9 cellular contexts compared by ENCODE assay signal in genomic region chr7:50535291-50535711, GRCh38. TPM values are rescaled to one million over a fixed set of nuclear protein-coding genes. Genes with fewer than 3 reads are reported as not detected.
DNase-seq lines count a peak whose midpoint lies in the region; ATAC-seq and TF ChIP-seq lines count a peak whose summit lies in the region.
"Not testable (repeated sequence)": the region's sequence is repeated elsewhere in the genome, so short reads cannot be mapped to it uniquely, and the experiment has no call there.
"Had no signal": no experiment of that assay in that cellular context is flagged by ENCODE, and none has a peak within 500 bp of the region (broad histone marks: within the 10 kb centered on the region; RNA-seq: fewer than 3 reads in every experiment).

No MANE protein-coding gene starts in this region.

- not testable (repeated sequence) for H3K23ac ChIP-seq in mesenchymal stem cell (ENCODE audit: low read length in 2 of 2)

- not testable (repeated sequence) for H2BK15ac ChIP-seq in mesenchymal stem cell (ENCODE audit: low read depth, poor library complexity, severe bottlenecking)

- not testable (repeated sequence) for H4K91ac ChIP-seq in mesenchymal stem cell (ENCODE audit: low read length)

- H2BK5ac ChIP-seq in mesenchymal stem cell (ENCODE audit: low read depth, low read length, poor library complexity, severe bottlenecking), result not testable (repeated sequence)

- H3K18ac ChIP-seq in mesenchymal stem cell (ENCODE audit: low read depth in 1 of 2, low read length in 2 of 2), result peak overlapping the region in 1 of 2 experiments; percentile 18

- H3K4ac ChIP-seq in mesenchymal stem cell (ENCODE audit: low read depth in 1 of 2, low read length in 2 of 2), result not testable (repeated sequence)

- in situ Hi-C loops in brain microvascular endothelial cell (cut with HindIII; ENCODE audit: low pct_ligation_motif_present, low sequenced_read_pairs), result not testable (repeated sequence)

- H3K36me3 Mint-ChIP-seq in stimulated activated effector memory CD8-positive, alpha-beta T cell treated with anti-CD3 and anti-CD28 coated beads, Interleukin-12 subunit alpha, Interleukin-12 subunit beta, amount 100 ng/mL, for 72 hours, result not testable (repeated sequence)

- not testable (repeated sequence) for H3K9me3 ChIP-seq in mesenchymal stem cell (ENCODE audit: control insufficient read depth, low read length)

- H3K14ac ChIP-seq in mesenchymal stem cell (ENCODE audit: low read length in 2 of 2), result not testable (repeated sequence)

- not testable (repeated sequence) for TF ChIP-seq CTCF in brain microvascular endothelial cell (IDR thresholded peaks at IDR 0.05; ENCODE audit: low read depth, low read length, missing control alignments); fibroblast of pulmonary artery (IDR thresholded peaks at IDR 0.05; ENCODE audit: low read length, missing control alignments)

- H3K27ac Mint-ChIP-seq in stimulated activated effector memory CD8-positive, alpha-beta T cell treated with anti-CD3 and anti-CD28 coated beads, Interleukin-12 subunit alpha, Interleukin-12 subunit beta, amount 100 ng/mL, for 72 hours, result peak overlapping the region; percentile 26

- peaks cover 11% of the 10 kb centered on the region for H3K4me1 ChIP-seq in mesenchymal stem cell (ENCODE audit: control insufficient read depth, insufficient read depth, low read depth, low read length)

- H3K9me3 Mint-ChIP-seq in stimulated activated effector memory CD8-positive, alpha-beta T cell treated with anti-CD3 and anti-CD28 coated beads, Interleukin-12 subunit alpha, Interleukin-12 subunit beta, amount 100 ng/mL, for 72 hours, result not testable (repeated sequence)

- H3K4me3 Mint-ChIP-seq in stimulated activated effector memory CD8-positive, alpha-beta T cell treated with anti-CD3 and anti-CD28 coated beads, Interleukin-12 subunit alpha, Interleukin-12 subunit beta, amount 100 ng/mL, for 72 hours, result not testable (repeated sequence)

- H2AK5ac ChIP-seq in mesenchymal stem cell (ENCODE audit: low read length, severe bottlenecking), result not testable (repeated sequence)

- H3K27ac ChIP-seq in brain microvascular endothelial cell, result peak overlapping the region; percentile 93
- H3K27ac ChIP-seq in mesenchymal stem cell (ENCODE audit: low read length, poor library complexity, severe bottlenecking), result not testable (repeated sequence)

- H3K27me3 ChIP-seq in brain microvascular endothelial cell (replicated peaks), result not testable (repeated sequence)
- peaks cover 0 to 11% of the 10 kb centered on the region in 2 experiments for H3K27me3 ChIP-seq in mesenchymal stem cell (ENCODE audit: control insufficient read depth in 1 of 2, insufficient read depth in 1 of 2, low read length in 2 of 2)

- not testable (repeated sequence) for H3K79me1 ChIP-seq in mesenchymal stem cell (replicated peaks; ENCODE audit: low read length, poor library complexity, severe bottlenecking)

- H2BK120ac ChIP-seq in mesenchymal stem cell (ENCODE audit: low read depth, low read length), result not testable (repeated sequence)

- DNase-seq in AG08395 (ENCODE audit: low spot score) (peak; percentile 81), GM03348 (ENCODE audit: low spot score) (peak; percentile 82), LoVo (ENCODE audit: low spot score) (peak; percentile 59), brain microvascular endothelial cell (peak; percentile 87), fibroblast of pulmonary artery (ENCODE audit: low read depth) (peak; percentile 53), mesenchymal stem cell (peak; percentile 64)
- DNase-seq in stimulated activated effector memory CD8-positive, alpha-beta T cell treated with anti-CD3 and anti-CD28 coated beads, Interleukin-12 subunit alpha, Interleukin-12 subunit beta, amount 100 ng/mL, for 72 hours (ENCODE audit: low spot score in 2 of 2), result not testable (repeated sequence)

- not testable (repeated sequence) for H4K8ac ChIP-seq in mesenchymal stem cell (ENCODE audit: low read length)

- H3K36me3 ChIP-seq in brain microvascular endothelial cell (replicated peaks); mesenchymal stem cell (ENCODE audit: control insufficient read depth in 1 of 2, insufficient read depth in 2 of 2, low read depth in 1 of 2, low read length in 2 of 2): not testable (repeated sequence)

- not testable (repeated sequence) for H3K4me2 ChIP-seq in mesenchymal stem cell (ENCODE audit: low read length, poor library complexity, severe bottlenecking)

- peak overlapping the region in 1 of 2 experiments; percentile 12 for H2BK12ac ChIP-seq in mesenchymal stem cell (ENCODE audit: low read length in 2 of 2)

- peak overlapping the region; percentile 52 for H3K9ac ChIP-seq in mesenchymal stem cell (ENCODE audit: low read length)

- not testable (repeated sequence) for H2AFZ ChIP-seq in mesenchymal stem cell (ENCODE audit: low read depth, low read length)

- peak; percentile 24 for ATAC-seq in SK-N-SH treated with all-trans-retinoic acid at 6 μM for 48 hours
- not testable (repeated sequence) for ATAC-seq in stimulated activated effector memory CD8-positive, alpha-beta T cell treated with anti-CD3 and anti-CD28 coated beads, Interleukin-12 subunit alpha, Interleukin-12 subunit beta, amount 100 ng/mL, for 72 hours

- not testable (repeated sequence) for H3K4me3 ChIP-seq in brain microvascular endothelial cell (ENCODE audit: low read depth, low read length); fibroblast of pulmonary artery (replicated peaks; ENCODE audit: low read depth, low read length); mesenchymal stem cell (ENCODE audit: insufficient read depth in 1 of 2, low read depth in 1 of 2, low read length in 2 of 2)

- H3K4me1 Mint-ChIP-seq in stimulated activated effector memory CD8-positive, alpha-beta T cell treated with anti-CD3 and anti-CD28 coated beads, Interleukin-12 subunit alpha, Interleukin-12 subunit beta, amount 100 ng/mL, for 72 hours, result peaks cover 29% of the 10 kb centered on the region

- WGBS in mesenchymal stem cell, result 69% methylated on average over 6 of the region's 7 CpGs

TF ChIP-seq in SK-N-SH treated with all-trans-retinoic acid at 6 μM for 48 hours, 23 proteins besides CTCF, POLR2A, EP300 and RAD21:
- TF ChIP-seq ZFP3 (CRISPR knock-in tag; IDR thresholded peaks at IDR 0.05), result 0 out of 2 replicates have a peak, but pooled peaks have one; percentile 43

RNA-seq across cellular contexts. Expression of gene DDC, which starts 29.9 kb away (rescaled TPM):
- polyA plus RNA-seq in mesenchymal stem cell (2013, experiment 1 of 2), result not detected
- polyA plus RNA-seq in mesenchymal stem cell (2013, experiment 2 of 2), result not detected
- polyA plus RNA-seq: GM12878 had no signal
